In genomic region chr16:681746-682427, GRCh38 we compare ENCODE assay signal across 1 cellular context.
TF ChIP-seq lines count a peak whose summit lies in the region.

No MANE protein-coding gene starts in this region.

TF ChIP-seq in HEK293, 187 proteins besides CTCF, POLR2A, EP300 and RAD21 (continued from another document and continues in another):
- TF ChIP-seq ZNF645 (tag by site-specific recombination; IDR thresholded peaks at IDR 0.05): peak; percentile 36
- no peak for TF ChIP-seq ZFP41 (tag by site-specific recombination; IDR thresholded peaks at IDR 0.05; ENCODE audit: borderline replicate concordance)
- TF ChIP-seq ZNF670 (tag by site-specific recombination; IDR thresholded peaks at IDR 0.05; ENCODE audit: low read depth): no peak
- peak; percentile 87 for TF ChIP-seq GLIS1 (tag by site-specific recombination; IDR thresholded peaks at IDR 0.05)
- no peak for TF ChIP-seq REST (tag by site-specific recombination; IDR thresholded peaks at IDR 0.05)
- TF ChIP-seq IKZF3 (tag by site-specific recombination; IDR thresholded peaks at IDR 0.05): no peak
- no peak for TF ChIP-seq ZNF785 (tag by site-specific recombination; IDR thresholded peaks at IDR 0.05)
- TF ChIP-seq ZNF692 (tag by site-specific recombination; IDR thresholded peaks at IDR 0.05): peak; percentile 92
- no peak for TF ChIP-seq ZNF777 (tag by site-specific recombination; IDR thresholded peaks at IDR 0.05; ENCODE audit: borderline replicate concordance)
- no peak for TF ChIP-seq TRIM28 (IDR thresholded peaks at IDR 0.05; ENCODE audit: borderline replicate concordance, low read length)
- no peak for TF ChIP-seq ZNF223 (tag by site-specific recombination; IDR thresholded peaks at IDR 0.05)
- peak; percentile 93 for TF ChIP-seq BCL11B (tag by site-specific recombination; IDR thresholded peaks at IDR 0.05; ENCODE audit: low read depth)
- no peak for TF ChIP-seq ZNF530 (tag by site-specific recombination; IDR thresholded peaks at IDR 0.05; ENCODE audit: low read depth)
- TF ChIP-seq ZNF280C (tag by site-specific recombination; IDR thresholded peaks at IDR 0.05): no peak
- TF ChIP-seq ZNF658 (tag by site-specific recombination; IDR thresholded peaks at IDR 0.05): no peak
- TF ChIP-seq ZBTB44 (tag by site-specific recombination; IDR thresholded peaks at IDR 0.05): 0 out of 2 replicates have a peak, but pooled peaks have one; percentile 47
- TF ChIP-seq ZNF274 (IDR thresholded peaks at IDR 0.05; ENCODE audit: low read length): no peak
- TF ChIP-seq ZNF274 (tag by site-specific recombination; IDR thresholded peaks at IDR 0.05; ENCODE audit: borderline replicate concordance): no peak
- TF ChIP-seq ZNF600 (tag by site-specific recombination; IDR thresholded peaks at IDR 0.05): 0 out of 2 replicates have a peak, but pooled peaks have one; percentile 6
- TF ChIP-seq ZNF341 (tag by site-specific recombination; IDR thresholded peaks at IDR 0.05; ENCODE audit: low read depth): peak; percentile 21
- peak; percentile 96 for TF ChIP-seq ZFHX2 (tag by site-specific recombination; conservative IDR thresholded peaks at IDR 0.05)
- no peak; the same call in 1 of the 2 replicates for TF ChIP-seq OVOL3 (tag by site-specific recombination; IDR thresholded peaks at IDR 0.05)
- TF ChIP-seq ZNF324 (tag by site-specific recombination; IDR thresholded peaks at IDR 0.05): no peak; the same call in none of the 2 replicates
- TF ChIP-seq ZNF544 (tag by site-specific recombination; IDR thresholded peaks at IDR 0.05): no peak
- TF ChIP-seq ZBTB8A (tag by site-specific recombination; IDR thresholded peaks at IDR 0.05): peak; percentile 77
- no peak for TF ChIP-seq ZNF449 (tag by site-specific recombination; IDR thresholded peaks at IDR 0.05)
- peak; percentile 8; the same call in 1 of the 2 replicates for TF ChIP-seq SP7 (tag by site-specific recombination; IDR thresholded peaks at IDR 0.05)
- no peak for TF ChIP-seq ZBTB26 (tag by site-specific recombination; optimal IDR thresholded peaks at IDR 0.05)
- TF ChIP-seq ZNF701 (tag by site-specific recombination; IDR thresholded peaks at IDR 0.05): no peak
- no peak for TF ChIP-seq HOXD13 (CRISPR knock-in tag; IDR thresholded peaks at IDR 0.05; ENCODE audit: borderline replicate concordance)
- no peak for TF ChIP-seq ZNF37A (tag by site-specific recombination; IDR thresholded peaks at IDR 0.05)
- TF ChIP-seq ZBTB48 (tag by site-specific recombination; IDR thresholded peaks at IDR 0.05): no peak
- no peak for TF ChIP-seq ZNF174 (tag by site-specific recombination; IDR thresholded peaks at IDR 0.05)
- TF ChIP-seq GLI4 (tag by site-specific recombination; IDR thresholded peaks at IDR 0.05): no peak
- TF ChIP-seq KLF7 (tag by site-specific recombination; IDR thresholded peaks at IDR 0.05; ENCODE audit: borderline replicate concordance): no peak; the same call in 1 of the 2 replicates
- no peak for TF ChIP-seq PBX3 (CRISPR knock-in tag; IDR thresholded peaks at IDR 0.05)
- peak; percentile 97 for TF ChIP-seq PATZ1 (tag by site-specific recombination; IDR thresholded peaks at IDR 0.05)
- no peak for TF ChIP-seq ZNF280D (tag by site-specific recombination; IDR thresholded peaks at IDR 0.05)
- peak; percentile 90 for TF ChIP-seq EGR2 (tag by site-specific recombination; IDR thresholded peaks at IDR 0.05; ENCODE audit: low read depth)
- no peak for TF ChIP-seq ZNF596 (tag by site-specific recombination; IDR thresholded peaks at IDR 0.05)
- no peak; the same call in 1 of the 2 replicates for TF ChIP-seq ZNF488 (tag by site-specific recombination; IDR thresholded peaks at IDR 0.05)
